In genomic region chr3:47276558-47276957, GRCh38 we compare ENCODE assay signal across 8 cellular contexts.
"Had no signal": no experiment of that assay in that cellular context is flagged by ENCODE, and none has a peak within 500 bp of the region (broad histone marks: within the 10 kb centered on the region; RNA-seq: fewer than 3 reads in every experiment).

No MANE protein-coding gene starts in this region.

- H3K4me3 ChIP-seq: GM23248, K562 had no signal

- ATAC-seq: K562 had no signal

- H3K27ac ChIP-seq: GM23248, HL-60 had no signal

- DNase-seq: GM23248, GOT3, H7, HCEC 1CT, IMR-90, KG1 had no signal
